8 cellular contexts compared by ENCODE assay signal in genomic region chr18:23452347-23452727, GRCh38. TPM values are rescaled to one million over a fixed set of nuclear protein-coding genes. Genes with fewer than 3 reads are reported as not detected.
DNase-seq lines count a peak whose midpoint lies in the region; FAIRE-seq and TF ChIP-seq lines count a peak whose summit lies in the region.

No MANE protein-coding gene starts in this region.

- peak overlapping the region; percentile 27 for H2AFZ ChIP-seq in keratinocyte (ENCODE audit: control insufficient read depth, low read length)

- FAIRE-seq in keratinocyte (lab: Jason Lieb, UNC) = no peak

- peak overlapping the region; percentile 81 for H3K4me2 ChIP-seq in keratinocyte (ENCODE audit: control insufficient read depth, extremely low read depth, insufficient read depth, low read depth, low read length)

- peaks cover 30% of the 10 kb centered on the region for H3K4me1 Mint-ChIP-seq in T-helper 1 cell treated with Interleukin-12 subunit alpha and Interleukin-12 subunit beta and Interleukin-4 antibody, amounts not matched to agents 30 μg/mL and 1 μg/mL, for 36 hours (ENCODE audit: low read depth)
- peaks cover 36% of the 10 kb centered on the region for H3K4me1 Mint-ChIP-seq in activated naive CD8-positive, alpha-beta T cell (ENCODE audit: low read depth)

- peaks cover 40% of the 10 kb centered on the region for H3K79me2 ChIP-seq in keratinocyte (ENCODE audit: control insufficient read depth, insufficient read depth, low read length)

- H3K27me3 ChIP-seq in keratinocyte (ENCODE audit: control insufficient read depth, extremely low read depth, insufficient read depth, low read length) = no peaks in the 10 kb centered on the region

- H3K27ac Mint-ChIP-seq in T-helper 1 cell treated with Interleukin-12 subunit alpha and Interleukin-12 subunit beta and Interleukin-4 antibody, amounts not matched to agents 30 μg/mL and 1 μg/mL, for 36 hours = peak overlapping the region; percentile 92
- peak overlapping the region; percentile 85 for H3K27ac Mint-ChIP-seq in activated naive CD8-positive, alpha-beta T cell

- H3K27ac ChIP-seq in keratinocyte (ENCODE audit: control insufficient read depth, insufficient read depth, low read length) (peak overlapping the region; percentile 98), substantia nigra (ENCODE audit: low read depth, low read length, poor library complexity, severe bottlenecking) (peak overlapping the region; percentile 63)

- peak overlapping the region; percentile 99 for H3K4me3 Mint-ChIP-seq in T-helper 1 cell treated with Interleukin-12 subunit alpha and Interleukin-12 subunit beta and Interleukin-4 antibody, amounts not matched to agents 30 μg/mL and 1 μg/mL, for 36 hours
- peak overlapping the region; percentile 99 for H3K4me3 Mint-ChIP-seq in activated naive CD8-positive, alpha-beta T cell

- peaks cover 7% of the 10 kb centered on the region for H4K20me1 ChIP-seq in keratinocyte (ENCODE audit: control insufficient read depth, extremely low read depth, insufficient read depth, low read length)

- no peak for TF ChIP-seq CTCF in keratinocyte (optimal IDR thresholded peaks at IDR 0.05 in 1 of 3, IDR thresholded peaks at IDR 0.05 in 1 of 3, conservative IDR thresholded peaks at IDR 0.05 in 1 of 3; ENCODE audit: extremely low read depth in 1 of 3, insufficient read depth in 2 of 3, low read length in 3 of 3)

- H3K36me3 ChIP-seq in keratinocyte (ENCODE audit: control insufficient read depth in 2 of 2, extremely low read depth in 1 of 2, insufficient read depth in 2 of 2, low read length in 2 of 2) = peaks cover 0 to 3% of the 10 kb centered on the region in 2 experiments

- peaks cover 12% of the 10 kb centered on the region for H3K27me3 Mint-ChIP-seq in T-helper 1 cell treated with Interleukin-12 subunit alpha and Interleukin-12 subunit beta and Interleukin-4 antibody, amounts not matched to agents 30 μg/mL and 1 μg/mL, for 36 hours (ENCODE audit: low read depth)
- peaks cover 3% of the 10 kb centered on the region for H3K27me3 Mint-ChIP-seq in activated naive CD8-positive, alpha-beta T cell

- H3K36me3 Mint-ChIP-seq in T-helper 1 cell treated with Interleukin-12 subunit alpha and Interleukin-12 subunit beta and Interleukin-4 antibody, amounts not matched to agents 30 μg/mL and 1 μg/mL, for 36 hours (ENCODE audit: low read depth) = no peaks in the 10 kb centered on the region
- H3K36me3 Mint-ChIP-seq in activated naive CD8-positive, alpha-beta T cell = peaks cover 2% of the 10 kb centered on the region

- DNase-seq in T-helper 1 cell (no peak), keratinocyte (ENCODE audit: low read depth, low spot score) (no peak), substantia nigra (lab: John Stamatoyannopoulos, UW) (no peak), erythroblast (lab: John Stamatoyannopoulos, UW) (no peak), SIG-M5 (lab: John Stamatoyannopoulos, UW) (no peak), GM19238 (ENCODE audit: insufficient read length, low spot score) (no peak)

- peaks cover 14% of the 10 kb centered on the region for H3K4me1 ChIP-seq in keratinocyte (ENCODE audit: control insufficient read depth, extremely low read depth, insufficient read depth, low read length)

- H3K4me3 ChIP-seq in keratinocyte (ENCODE audit: control insufficient read depth in 2 of 3, extremely low read depth in 1 of 3, insufficient read depth in 2 of 3, low read depth in 1 of 3, low read length in 3 of 3) = peak overlapping the region; percentile 80 to 99 (median 95)

- H3K9ac ChIP-seq in keratinocyte (ENCODE audit: control insufficient read depth, extremely low read depth, insufficient read depth, low read length) = peak overlapping the region; percentile 100

- no peaks in the 10 kb centered on the region for H3K9me3 Mint-ChIP-seq in T-helper 1 cell treated with Interleukin-12 subunit alpha and Interleukin-12 subunit beta and Interleukin-4 antibody, amounts not matched to agents 30 μg/mL and 1 μg/mL, for 36 hours
- no peaks in the 10 kb centered on the region for H3K9me3 Mint-ChIP-seq in activated naive CD8-positive, alpha-beta T cell (ENCODE audit: low read depth)

- no peaks in the 10 kb centered on the region for H3K9me1 ChIP-seq in keratinocyte (ENCODE audit: control insufficient read depth, extremely low read depth, insufficient read depth, low read length)

- dilution Hi-C loops in keratinocyte (cut with MboI; ENCODE audit: extremely low pct_ligation_motif_present, low sequenced_read_pairs) = no loop called here

- no peaks in the 10 kb centered on the region for H3K9me3 ChIP-seq in keratinocyte (ENCODE audit: control insufficient read depth, low read depth, low read length)

- TF ChIP-seq POLR2A in erythroblast (IDR thresholded peaks at IDR 0.05; ENCODE audit: low read length) = no peak

RNA-seq across cellular contexts. Expression of gene RIOK3, which starts 0.8 kb away (rescaled TPM):
- 34.7 to 68.6 TPM (median 46.7 TPM) in 3 replicates for polyA plus RNA-seq in keratinocyte
- polyA plus RNA-seq in keratinocyte (2011; ENCODE audit: low read depth) = 61.6 TPM
- 29.3 and 50.5 TPM in 2 replicates for polyA plus RNA-seq in keratinocyte (2011; cell fraction: cytosol; rRNA removed)
- 76.1 and 104 TPM in 2 replicates for polyA plus RNA-seq in keratinocyte (2011; cell fraction: nucleus; rRNA removed)
- polyA plus RNA-seq in keratinocyte (2012; ENCODE audit: low replicate concordance) = 44.2 and 83.2 TPM in 2 replicates
- polyA minus RNA-seq in keratinocyte = 14.4 to 53.8 TPM (median 38.9 TPM) in 3 replicates
- polyA minus RNA-seq in keratinocyte (2011; cell fraction: cytosol; rRNA and poly(A)+ RNA removed) = 46.4 TPM
- polyA minus RNA-seq in keratinocyte (2011; cell fraction: nucleus; rRNA and poly(A)+ RNA removed) = 34.4 and 46.0 TPM in 2 replicates

RNA-seq across cellular contexts. Expression of gene RMC1, which starts 51.0 kb away (rescaled TPM):
- polyA plus RNA-seq in keratinocyte = 19.5 to 26.4 TPM (median 25.3 TPM) in 3 replicates
- 20.0 TPM for polyA plus RNA-seq in keratinocyte (2011; ENCODE audit: low read depth)
- 19.1 and 36.4 TPM in 2 replicates for polyA plus RNA-seq in keratinocyte (2011; cell fraction: cytosol; rRNA removed)
- 35.9 and 37.7 TPM in 2 replicates for polyA plus RNA-seq in keratinocyte (2011; cell fraction: nucleus; rRNA removed)
- polyA plus RNA-seq in keratinocyte (2012; ENCODE audit: low replicate concordance) = 17.6 and 35.5 TPM in 2 replicates
- 12.1 to 14.2 TPM (median 14.0 TPM) in 3 replicates for polyA minus RNA-seq in keratinocyte
- 10.2 TPM for polyA minus RNA-seq in keratinocyte (2011; cell fraction: cytosol; rRNA and poly(A)+ RNA removed)
- polyA minus RNA-seq in keratinocyte (2011; cell fraction: nucleus; rRNA and poly(A)+ RNA removed) = 9.5 and 17.2 TPM in 2 replicates
